ENCODE assay signal across 23 cellular contexts in the genomic region with DNA sequence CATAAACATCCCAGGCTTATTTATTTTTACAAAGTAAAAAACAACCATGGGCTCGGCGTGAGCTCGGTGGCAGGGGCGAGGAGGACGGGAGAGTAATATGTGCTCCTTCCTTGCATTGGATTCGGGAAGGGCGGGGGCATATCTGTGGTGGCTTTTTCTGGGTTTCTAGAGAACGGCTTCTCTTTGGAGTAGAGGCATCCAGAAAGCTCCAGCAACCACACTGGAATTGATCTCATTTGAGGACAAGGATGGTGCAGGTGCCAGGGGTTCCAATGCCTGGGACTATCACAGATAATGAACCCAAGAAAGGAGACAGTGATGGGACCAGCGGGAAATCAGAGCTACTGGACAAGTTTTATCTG. TPM values are rescaled to one million over a fixed set of nuclear protein-coding genes. Genes with fewer than 3 reads are reported as not detected.
A peak's percentile ranks its signal among the peaks of the same experiment; 100 is the strongest.
DNase-seq lines count a peak whose midpoint lies in the region; ATAC-seq, FAIRE-seq and TF ChIP-seq lines count a peak whose summit lies in the region.
"Had no signal": no experiment of that assay in that cellular context is flagged by ENCODE, and none has a peak within 500 bp of the region (broad histone marks: within the 10 kb centered on the region; RNA-seq: fewer than 3 reads in every experiment).

No MANE protein-coding gene starts in this region.

- in situ Hi-C loops in transverse colon (cut with MboI; ENCODE audit: low pct_ligation_motif_present in 1 of 4, low pct_unique_long_range_greater_than_20kb in 1 of 4, low sequenced_read_pairs in 3 of 4), result no loop called here

- H3K4me1 ChIP-seq in esophagus muscularis mucosa, result peaks cover 0 to 21% (median 18%) of the 10 kb centered on the region in 4 donors
- peaks cover 0 to 30% of the 10 kb centered on the region in 2 donors for H3K4me1 ChIP-seq in right atrium auricular region
- H3K4me1 ChIP-seq in muscle layer of duodenum (ENCODE audit: control insufficient read depth in 1 of 2, insufficient read depth in 2 of 2, low read length in 2 of 2), result peaks cover 0 to 4% of the 10 kb centered on the region in 2 donors
- H3K4me1 ChIP-seq in transverse colon, result peaks cover 0 to 4% (median 0%) of the 10 kb centered on the region in 4 donors

- 81% methylated on average over 7 of the region's 9 CpGs for WGBS in esophagus muscularis mucosa
- WGBS in transverse colon (ENCODE audit: low coverage in 1 of 2), 2 donors, result 83 to 90% methylated on average over 2 to 9 of the region's 9 CpGs

- no peak for TF ChIP-seq EP300 in esophagus muscularis mucosa (IDR thresholded peaks at IDR 0.05)
- TF ChIP-seq EP300 in transverse colon (IDR thresholded peaks at IDR 0.05; ENCODE audit: low read depth), result no peak

- DNase-seq in esophagus muscularis mucosa (ENCODE audit: extremely low spot score) (no peak), right atrium auricular region (ENCODE audit: low spot score) (peak; percentile 42), transverse colon (no peak), GM12892 (ENCODE audit: insufficient read length) (no peak), posterior vena cava (ENCODE audit: low spot score) (no peak)
- no peak for DNase-seq in activated naive CD4-positive, alpha-beta T cell treated with anti-CD3 and anti-CD28 coated beads, Interleukin-2, amount 50 U/mL, for 16 hours
- DNase-seq: Calu3; CD4-positive, alpha-beta T cell; GF-D8; HCEC 1CT; Kasumi-1; MG63; NCI-H1048; NCI-H1436; NCI-H1930; NCI-H345; NCI-H524 treated with DMSO at 0.1 percent for 48 hours; SIG-M5 had no signal

- H3K27me3 ChIP-seq in esophagus muscularis mucosa (no peaks in the 10 kb centered on the region), right atrium auricular region (no peaks in the 10 kb centered on the region), muscle layer of duodenum (ENCODE audit: low read depth, low read length) (no peaks in the 10 kb centered on the region), transverse colon (no peaks in the 10 kb centered on the region)
- H3K27me3 ChIP-seq: MG63 had no signal

- intact Hi-C loops in esophagus muscularis mucosa (cut with DNase I), result no loop called here
- intact Hi-C loops in transverse colon (cut with DNase I; ENCODE audit: low total_unique reads), result no loop called here
- intact Hi-C loops in posterior vena cava (cut with DNase I), result no loop called here

- FAIRE-seq in GM12892 (lab: Jason Lieb, UNC), result no peak
- FAIRE-seq: GM12878 had no signal

- TF ChIP-seq POLR2A in esophagus muscularis mucosa (IDR thresholded peaks at IDR 0.05; ENCODE audit: low read depth) (no peak), transverse colon (IDR thresholded peaks at IDR 0.05) (no peak), GM12892 (IDR thresholded peaks at IDR 0.05; ENCODE audit: low read depth, low read length) (no peak)

- H3K4me3 ChIP-seq in esophagus muscularis mucosa, result no peak overlapping the region
- no peak overlapping the region for H3K4me3 ChIP-seq in right atrium auricular region
- H3K4me3 ChIP-seq in muscle layer of duodenum (ENCODE audit: low read depth in 1 of 2, low read length in 2 of 2), result no peak overlapping the region
- no peak overlapping the region for H3K4me3 ChIP-seq in transverse colon
- H3K4me3 ChIP-seq: GM12878, GM23338, MG63 had no signal

- H3K9me3 ChIP-seq in esophagus muscularis mucosa (no peaks in the 10 kb centered on the region), right atrium auricular region (no peaks in the 10 kb centered on the region), muscle layer of duodenum (ENCODE audit: control insufficient read depth in 1 of 2, low read length in 2 of 2) (no peaks in the 10 kb centered on the region), transverse colon (no peaks in the 10 kb centered on the region)
- H3K9me3 ChIP-seq: MG63 had no signal

- H3K36me3 ChIP-seq in esophagus muscularis mucosa, result peaks cover 4 to 74% (median 45%) of the 10 kb centered on the region in 4 donors
- peaks cover 92% of the 10 kb centered on the region for H3K36me3 ChIP-seq in right atrium auricular region
- peaks cover 6 to 8% of the 10 kb centered on the region in 2 donors for H3K36me3 ChIP-seq in muscle layer of duodenum (ENCODE audit: control insufficient read depth in 1 of 2, insufficient read depth in 2 of 2, low read length in 2 of 2)
- no peaks in the 10 kb centered on the region for H3K36me3 ChIP-seq in transverse colon
- H3K36me3 ChIP-seq: MG63 had no signal

- ATAC-seq in HG02759 (IDR thresholded peaks at IDR 0.05; ENCODE audit: unreplicated experiment), result no peak
- ATAC-seq: GM12878, GM23338 had no signal

- H3K27ac ChIP-seq in esophagus muscularis mucosa (replicated peaks in 1 of 4) (peak overlapping the region; percentile 5 to 55 (median 36)), right atrium auricular region (peak overlapping the region; percentile 0 to 30), muscle layer of duodenum (ENCODE audit: low read length) (peak overlapping the region; percentile 37), transverse colon (peak overlapping the region; percentile 31 to 61 (median 54))

- TF ChIP-seq CTCF in esophagus muscularis mucosa (IDR thresholded peaks at IDR 0.05), result no peak
- no peak for TF ChIP-seq CTCF in right atrium auricular region (IDR thresholded peaks at IDR 0.05)
- no peak for TF ChIP-seq CTCF in transverse colon (IDR thresholded peaks at IDR 0.05)

RNA-seq across cellular contexts. Expression of a gene that starts 18.9 kb away (rescaled TPM):
- total RNA-seq in esophagus muscularis mucosa (10 to 100 TPM; 28.2 to 52.4 (median 41.8) TPM), right atrium auricular region (100 to 1,000 TPM; 120 to 168 TPM), transverse colon (10 to 100 TPM in 2 of 4 donors, 1 to 10 TPM in 2; 8.3 to 18.1 (median 12.5) TPM), posterior vena cava (100 to 1,000 TPM; 178 to 238 TPM)
- polyA plus RNA-seq in GM12892 (2012; ENCODE audit: missing spikeins), result 0.91 TPM
- total RNA-seq: Calu3, RPMI7951 had no signal
- polyA plus RNA-seq: GM23338 had no signal
